8 cellular contexts compared by ENCODE assay signal in the genomic region with DNA sequence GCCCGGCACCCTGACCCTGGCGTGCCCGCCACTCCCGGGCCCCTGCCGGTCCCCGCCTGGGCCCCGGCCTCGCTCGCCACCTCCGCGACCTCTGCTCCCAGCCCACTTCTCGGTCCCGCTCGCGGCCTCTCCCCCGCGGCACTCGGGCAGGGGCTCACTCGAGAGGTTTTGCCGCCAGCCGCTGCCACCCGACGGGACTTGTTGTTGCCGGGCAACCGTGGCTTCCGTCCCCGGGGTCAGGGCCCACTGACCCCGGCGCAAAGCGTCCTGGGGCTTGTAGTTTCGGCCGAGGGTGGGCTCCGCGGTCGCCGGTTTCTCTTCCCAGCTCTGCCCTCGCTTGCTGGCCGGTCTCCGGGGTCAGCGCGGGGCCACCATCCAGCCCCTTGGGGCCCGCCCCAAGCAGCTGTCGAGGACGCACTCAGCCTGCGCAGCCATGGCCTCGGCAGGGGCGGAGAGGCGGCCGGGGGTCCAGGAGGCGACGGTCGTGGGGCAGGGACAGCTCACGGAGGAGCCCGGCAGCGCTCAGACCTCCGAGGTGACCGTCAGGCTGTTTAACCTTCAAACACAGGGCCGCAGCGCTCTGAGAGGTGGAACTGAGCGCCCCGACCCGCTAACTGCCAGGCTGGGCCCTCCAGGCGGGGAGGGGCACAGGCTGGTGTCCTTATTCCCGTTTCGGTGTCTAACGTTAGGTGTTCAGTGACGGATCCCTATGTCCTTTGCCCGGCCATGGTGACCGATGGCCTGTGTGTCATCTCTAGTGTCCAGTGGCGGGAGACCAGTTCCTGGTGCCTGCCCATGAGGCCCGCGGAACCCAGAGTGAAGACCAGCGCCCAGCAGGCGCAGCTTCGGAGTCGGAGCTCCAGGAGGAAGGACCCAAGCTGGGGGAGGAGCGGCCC. TPM values are rescaled to one million over a fixed set of nuclear protein-coding genes. Genes with fewer than 3 reads are reported as not detected.
DNase-seq lines count a peak whose midpoint lies in the region; ATAC-seq, FAIRE-seq and TF ChIP-seq lines count a peak whose summit lies in the region.

A gene with protein sequence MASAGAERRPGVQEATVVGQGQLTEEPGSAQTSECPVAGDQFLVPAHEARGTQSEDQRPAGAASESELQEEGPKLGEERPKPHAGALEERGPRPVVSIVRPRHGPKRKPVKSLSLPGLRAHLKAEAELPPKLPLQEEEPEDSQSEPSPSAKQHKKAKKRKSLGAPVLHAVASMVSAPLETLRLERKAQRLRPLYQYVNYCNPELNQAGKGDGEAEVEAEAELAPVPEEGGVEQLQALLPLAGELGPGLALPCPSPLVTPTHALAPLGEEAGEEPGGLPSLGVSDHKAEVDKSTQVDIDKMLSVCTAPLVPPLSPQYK (plus strand): TSS at position 277 of the 896 bp plus-strand sequence. CDS start 157 bp downstream, at position 434.
A gene with protein sequence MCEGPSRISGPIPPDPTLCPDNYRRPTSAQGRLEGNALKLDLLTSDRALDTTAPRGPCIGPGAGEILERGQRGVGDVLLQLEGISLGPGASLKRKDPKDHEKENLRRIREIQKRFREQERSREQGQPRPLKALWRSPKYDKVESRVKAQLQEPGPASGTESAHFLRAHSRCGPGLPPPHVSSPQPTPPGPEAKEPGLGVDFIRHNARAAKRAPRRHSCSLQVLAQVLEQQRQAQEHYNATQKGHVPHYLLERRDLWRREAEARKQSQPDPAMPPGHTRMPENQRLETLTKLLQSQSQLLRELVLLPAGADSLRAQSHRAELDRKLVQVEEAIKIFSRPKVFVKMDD (minus strand): TSS at position 213 of the 896 bp plus-strand sequence. CDS start 308 bp downstream, outside the sequence.

- no peaks in the 10 kb centered on the region for H4K20me1 ChIP-seq in endothelial cell of umbilical vein (replicated peaks; ENCODE audit: control insufficient read depth, extremely low read depth, insufficient read depth, low read length)

- peaks cover 15% of the 10 kb centered on the region for H3K4me1 ChIP-seq in endothelial cell of umbilical vein (ENCODE audit: control insufficient read depth, extremely low read depth, insufficient read depth, low read length)

- no peaks in the 10 kb centered on the region for H3K9me3 ChIP-seq in endothelial cell of umbilical vein (replicated peaks; ENCODE audit: control insufficient read depth, insufficient read depth, low read length)

- dilution Hi-C loops in endothelial cell of umbilical vein (cut with MboI; ENCODE audit: extremely low pct_ligation_motif_present, low sequenced_read_pairs), result no loop called here

- peak; percentile 86 for FAIRE-seq in GM18507 (lab: Jason Lieb, UNC)
- FAIRE-seq in endothelial cell of umbilical vein (lab: Jason Lieb, UNC), result peak; percentile 89

- peaks cover 0 to 6% of the 10 kb centered on the region in 2 experiments for H3K36me3 ChIP-seq in endothelial cell of umbilical vein (ENCODE audit: control insufficient read depth in 2 of 2, extremely low read depth in 1 of 2, insufficient read depth in 2 of 2, low read length in 2 of 2)

- intact Hi-C loops in endothelial cell of umbilical vein (cut with micrococcal nuclease), result no loop called here

- BruUV-seq in endothelial cell of umbilical vein (replicated peaks; lab: Mats Ljungman, UMichigan), result no TSS peak

- TF ChIP-seq POLR2A in endothelial cell of umbilical vein (IDR thresholded peaks at IDR 0.05; ENCODE audit: low read depth, low read length), result no peak

- H3K27ac ChIP-seq in 22Rv1, result peak within 1 kb of the TSS; percentile 80
- peak within 1 kb of the TSS; percentile 13 for H3K27ac ChIP-seq in endothelial cell of umbilical vein (ENCODE audit: insufficient read depth, low read depth, low read length)

- H3K4me2 ChIP-seq in endothelial cell of umbilical vein (ENCODE audit: insufficient read depth, low read length), result peak within 1 kb of the TSS; percentile 48

- no peaks in the 10 kb centered on the region for H3K27me3 ChIP-seq in endothelial cell of umbilical vein (ENCODE audit: control insufficient read depth in 2 of 2, insufficient read depth in 2 of 2, low read length in 2 of 2)

- H2AFZ ChIP-seq in endothelial cell of umbilical vein (ENCODE audit: low read depth, low read length), result peak within 1 kb of the TSS; percentile 77

- CTCF ChIA-PET in endothelial cell of umbilical vein (lab: Charles Lee), result interaction anchor here (1.0 to 12.7 kb wide), 15 partner anchors 10 to 185 kb away, joined by 3 to 163 read pairs (median 3); a partner anchor contains a TSS

- peak; percentile 84 for DNase-seq in GM18507 (ENCODE audit: extremely low spot score, insufficient read length, low read depth)
- peak; percentile 75 to 82 for DNase-seq in NOMO-1 (lab: John Stamatoyannopoulos, UW; ENCODE audit: unreplicated experiment in 2 of 2)
- peak; percentile 83 for DNase-seq in activated CD8-positive, alpha-beta memory T cell treated with anti-CD3 and anti-CD28 coated beads, Interleukin-2, amount 50 U/mL, for 4 hours
- peak; percentile 73 for DNase-seq in endothelial cell of umbilical vein (ENCODE audit: low read depth, low spot score)
- DNase-seq in middle frontal gyrus (ENCODE audit: extremely low spot score, low spot score), result peak; percentile 52
- DNase-seq in stimulated activated CD8-positive, alpha-beta memory T cell treated with anti-CD3 and anti-CD28 coated beads, Interleukin-2, amount 100 ng/mL, for 1 hour (ENCODE audit: low read depth in 2 of 2), result peak; percentile 61 to 72

- H3K9ac ChIP-seq in endothelial cell of umbilical vein (replicated peaks; ENCODE audit: extremely low read depth, insufficient read depth, low read length), result peak within 1 kb of the TSS; percentile 61

- no peaks in the 10 kb centered on the region for H3K9me1 ChIP-seq in endothelial cell of umbilical vein (replicated peaks; ENCODE audit: control insufficient read depth, extremely low read depth, insufficient read depth, low read length)

- TF ChIP-seq CTCF in 22Rv1 (IDR thresholded peaks at IDR 0.05), result no peak
- TF ChIP-seq CTCF in endothelial cell of umbilical vein (IDR thresholded peaks at IDR 0.05; ENCODE audit: extremely low read depth in 1 of 2, insufficient read depth in 1 of 2, low read depth in 1 of 2, low read length in 2 of 2), result no peak

- POLR2A ChIA-PET in endothelial cell of umbilical vein (lab: Charles Lee), result interaction anchor here (0.9 to 1.5 kb wide), 2 partner anchors 129 to 145 kb away, joined by 3 to 4 read pairs; no protein-coding TSS in a partner anchor

- peak within 1 kb of the TSS; percentile 36 to 74 (median 47) for H3K4me3 ChIP-seq in endothelial cell of umbilical vein (replicated peaks in 1 of 3; ENCODE audit: insufficient read depth in 1 of 3, low read depth in 1 of 3, low read length in 3 of 3)

- H3K79me2 ChIP-seq in endothelial cell of umbilical vein (ENCODE audit: control insufficient read depth, insufficient read depth, low read length), result no peaks in the 10 kb centered on the region

- ATAC-seq in HG03139 (IDR thresholded peaks at IDR 0.05; ENCODE audit: unreplicated experiment), result peak; percentile 48

TF ChIP-seq in endothelial cell of umbilical vein, 7 proteins besides CTCF, POLR2A, EP300 and RAD21:
- TF ChIP-seq POLR2AphosphoS5 (IDR thresholded peaks at IDR 0.05; ENCODE audit: insufficient read depth, low read depth, low read length) (peak; percentile 44), JUN (IDR thresholded peaks at IDR 0.05; ENCODE audit: borderline replicate concordance, insufficient read depth, insufficient read length, low read depth) (no peak)

RNA-seq across cellular contexts. Expression of the first gene that starts in this region (rescaled TPM):
- 0.62 and 1.2 TPM in 2 replicates for total RNA-seq in endothelial cell of umbilical vein
- 0.80 and 0.98 TPM in 2 replicates for polyA plus RNA-seq in endothelial cell of umbilical vein
- polyA plus RNA-seq in endothelial cell of umbilical vein (2011; cell fraction: cytosol; rRNA removed), result 0.65 and 1.4 TPM in 2 replicates
- polyA plus RNA-seq in endothelial cell of umbilical vein (2011; cell fraction: nucleus; rRNA removed), result 1.4 and 2.0 TPM in 2 replicates
- polyA plus RNA-seq in endothelial cell of umbilical vein (2012), result 0.55 and 0.63 TPM in 2 replicates
- 0.11 and 0.46 TPM in 2 replicates for polyA minus RNA-seq in endothelial cell of umbilical vein
- polyA minus RNA-seq in endothelial cell of umbilical vein (2011; cell fraction: cytosol; rRNA and poly(A)+ RNA removed), result not detected
- not detected in 2 replicates for polyA minus RNA-seq in endothelial cell of umbilical vein (2011; cell fraction: nucleus; rRNA and poly(A)+ RNA removed)

RNA-seq across cellular contexts. Expression of the second gene that starts in this region (rescaled TPM):
- 17.3 and 17.5 TPM in 2 replicates for total RNA-seq in endothelial cell of umbilical vein
- polyA plus RNA-seq in endothelial cell of umbilical vein, result 16.7 and 21.9 TPM in 2 replicates
- polyA plus RNA-seq in endothelial cell of umbilical vein (2011; cell fraction: cytosol; rRNA removed), result 8.8 and 11.5 TPM in 2 replicates
- polyA plus RNA-seq in endothelial cell of umbilical vein (2011; cell fraction: nucleus; rRNA removed), result 21.1 and 21.4 TPM in 2 replicates
- 8.3 and 12.7 TPM in 2 replicates for polyA plus RNA-seq in endothelial cell of umbilical vein (2012)
- polyA minus RNA-seq in endothelial cell of umbilical vein, result 3.6 and 8.2 TPM in 2 replicates
- 10.7 TPM for polyA minus RNA-seq in endothelial cell of umbilical vein (2011; cell fraction: cytosol; rRNA and poly(A)+ RNA removed)
- 6.3 and 6.5 TPM in 2 replicates for polyA minus RNA-seq in endothelial cell of umbilical vein (2011; cell fraction: nucleus; rRNA and poly(A)+ RNA removed)

Comparison
In these comparisons a context has a peak if more than half of its experiments do, and no peak if none do; other contexts are left out.
1. Peak in every context shown above with its lines: DNase-seq, ATAC-seq, H3K4me3 ChIP-seq and H3K27ac ChIP-seq.